1 cellular context compared by ENCODE assay signal in genomic region chr11:3796796-3797328, GRCh38.
TF ChIP-seq lines count a peak whose summit lies in the region.

No MANE protein-coding gene starts in this region.

TF ChIP-seq in GM12878, 131 proteins besides CTCF, POLR2A, EP300 and RAD21:
- TF ChIP-seq SRF (IDR thresholded peaks at IDR 0.05; ENCODE audit: low read depth in 2 of 2, low read length in 2 of 2), result no peak
- no peak for TF ChIP-seq CBFB (IDR thresholded peaks at IDR 0.05; ENCODE audit: low read depth)
- TF ChIP-seq ZNF24 (IDR thresholded peaks at IDR 0.05), result no peak
- TF ChIP-seq NKRF (conservative IDR thresholded peaks at IDR 0.05), result no peak
- TF ChIP-seq BCL3 (IDR thresholded peaks at IDR 0.05; ENCODE audit: borderline replicate concordance, insufficient read depth, low read depth, low read length, poor library complexity, severe bottlenecking), result no peak
- no peak for TF ChIP-seq WRNIP1 (IDR thresholded peaks at IDR 0.05; ENCODE audit: borderline replicate concordance, low read depth, low read length)
- no peak for TF ChIP-seq IKZF2 (IDR thresholded peaks at IDR 0.05)
- no peak for TF ChIP-seq BCL11A (IDR thresholded peaks at IDR 0.05; ENCODE audit: low read depth, low read length)
